ENCODE assay signal across 22 cellular contexts in genomic region chr4:136737066-136737465, GRCh38.
"Had no signal": no experiment of that assay in that cellular context is flagged by ENCODE, and none has a peak within 500 bp of the region (broad histone marks: within the 10 kb centered on the region; RNA-seq: fewer than 3 reads in every experiment).

No MANE protein-coding gene starts in this region.

- H3K9me3 ChIP-seq: colonic mucosa, esophagus muscularis mucosa, gastroesophageal sphincter, heart left ventricle, left ventricle myocardium inferior, lower lobe of right lung had no signal

- H3K4me3 ChIP-seq: colonic mucosa, dorsolateral prefrontal cortex, esophagus muscularis mucosa, gastroesophageal sphincter, heart left ventricle, hepatocyte, left ventricle myocardium inferior, lower lobe of right lung had no signal

- H3K36me3 ChIP-seq: colonic mucosa, esophagus muscularis mucosa, gastroesophageal sphincter, heart left ventricle, left ventricle myocardium inferior, lower lobe of right lung had no signal

- H3K4me1 ChIP-seq: colonic mucosa, esophagus muscularis mucosa, foreskin keratinocyte, gastroesophageal sphincter, heart left ventricle, left ventricle myocardium inferior, lower lobe of right lung had no signal

- H3K27me3 ChIP-seq: colonic mucosa, dorsolateral prefrontal cortex, esophagus muscularis mucosa, foreskin keratinocyte, gastroesophageal sphincter, heart left ventricle, hepatocyte had no signal

- DNase-seq: cerebellar nuclear complex; colonic mucosa; cortex of kidney; dermis blood vessel endothelial cell; dorsolateral prefrontal cortex; effector CD4-positive, alpha-beta T cell; effector memory CD4-positive, alpha-beta T cell; foreskin keratinocyte; heart left ventricle; hypothalamus; immature natural killer cell; islet precursor cell; kidney; kidney glomerular epithelial cell; left colon; left ventricle myocardium inferior; lower lobe of right lung; mesenchymal stem cell; naive B cell had no signal
